ENCODE assay signal across 11 cellular contexts in genomic region chr6:46323312-46323965, GRCh38.
A peak's percentile ranks its signal among the peaks of the same experiment; 100 is the strongest.
DNase-seq lines count a peak whose midpoint lies in the region; ATAC-seq lines count a peak whose summit lies in the region.
"Had no signal": no experiment of that assay in that cellular context is flagged by ENCODE, and none has a peak within 500 bp of the region (broad histone marks: within the 10 kb centered on the region; RNA-seq: fewer than 3 reads in every experiment).

No MANE protein-coding gene starts in this region.

- intact Hi-C loops in right cardiac atrium (cut with DNase I) = no loop called here
- intact Hi-C loops in Right ventricle myocardium inferior (cut with DNase I) = no loop called here
- intact Hi-C loops in aorta (cut with DNase I) = no loop called here

- H3K27ac ChIP-seq in right cardiac atrium (ENCODE audit: low read length) = no peak overlapping the region
- no peak overlapping the region for H3K27ac ChIP-seq in aorta (ENCODE audit: low read depth in 1 of 2, low read length in 2 of 2)

- no peaks in the 10 kb centered on the region for H3K36me3 ChIP-seq in aorta (ENCODE audit: control insufficient read depth in 1 of 2, insufficient read depth in 2 of 2, low read length in 1 of 2)

- ATAC-seq in right cardiac atrium (peak; percentile 53 to 76), Right ventricle myocardium inferior (no peak), aorta (ENCODE audit: low FRiP score) (peak; percentile 75)

- H3K4me1 ChIP-seq in right cardiac atrium (ENCODE audit: control insufficient read depth, insufficient read depth, low read length) (peaks cover 5% of the 10 kb centered on the region), aorta (ENCODE audit: control insufficient read depth in 1 of 2, insufficient read depth in 2 of 2, low read length in 2 of 2) (peaks cover 5 to 15% of the 10 kb centered on the region in 2 donors)

- DNase-seq in right cardiac atrium = no peak
- no peak for DNase-seq in Right ventricle myocardium inferior (ENCODE audit: missing footprints)
- peak; percentile 97 for DNase-seq in amniotic epithelial cell (ENCODE audit: low read depth)
- DNase-seq in iris pigment epithelial cell (ENCODE audit: low read depth) = peak; percentile 98
- no peak for DNase-seq in aorta
- no peak for DNase-seq in SKM-1 treated with dmso at 0.1 percent for 144 hours (lab: John Stamatoyannopoulos, UW; ENCODE audit: unreplicated experiment)
- no peak for DNase-seq in HK-2 (ENCODE audit: unreplicated experiment)
- no peak for DNase-seq in T-helper 9 cell
- DNase-seq: activated CD8-positive, alpha-beta memory T cell treated with anti-CD3 and anti-CD28 coated beads, Interleukin-2, amount 50 U/mL, for 48 hours; MM.1S; SHP77 treated with DMSO at 0.1 percent for 48 hours had no signal

- H3K27me3 ChIP-seq in right cardiac atrium (ENCODE audit: control insufficient read depth, insufficient read depth) = no peaks in the 10 kb centered on the region
- H3K27me3 ChIP-seq in aorta (ENCODE audit: control insufficient read depth in 1 of 2, insufficient read depth in 2 of 2, low read length in 1 of 2) = no peaks in the 10 kb centered on the region

- H3K9me3 ChIP-seq in right cardiac atrium (ENCODE audit: control insufficient read depth, low read length) (no peaks in the 10 kb centered on the region), aorta (ENCODE audit: control insufficient read depth, low read length) (no peaks in the 10 kb centered on the region)

- no peak overlapping the region for H3K4me3 ChIP-seq in right cardiac atrium (ENCODE audit: low read length)
- H3K4me3 ChIP-seq in aorta (ENCODE audit: low read length in 2 of 2) = no peak overlapping the region

- WGBS in right cardiac atrium = 60% methylated on average over 4 of the region's 4 CpGs
- WGBS in aorta, 2 donors = 37 to 40% methylated on average over 4 of the region's 4 CpGs

Comparison
In these comparisons a context has a peak if more than half of its experiments do, and no peak if none do; other contexts are left out.
1. DNase-seq: peak in amniotic epithelial cell (single experiment) and iris pigment epithelial cell (single experiment); none in right cardiac atrium (0 of 3), Right ventricle myocardium inferior (single experiment), aorta (0 of 2), SKM-1 treated with dmso at 0.1 percent for 144 hours (single experiment), HK-2 (single experiment) and T-helper 9 cell (single experiment).